ENCODE assay signal across 8 cellular contexts in genomic region chr14:21454843-21455550, GRCh38. TPM values are rescaled to one million over a fixed set of nuclear protein-coding genes. Genes with fewer than 3 reads are reported as not detected.
DNase-seq lines count a peak whose midpoint lies in the region; ATAC-seq and TF ChIP-seq lines count a peak whose summit lies in the region.

No MANE protein-coding gene starts in this region.

- H3K4me3 ChIP-seq in left ventricle myocardium inferior (peak overlapping the region; percentile 94), hepatocyte (peak overlapping the region; percentile 39), skeletal muscle tissue (ENCODE audit: low read length in 3 of 3) (peak overlapping the region; percentile 94 to 97 (median 96))

- 32% methylated on average over 15 of the region's 15 CpGs for WGBS in hepatocyte (ENCODE audit: low lambda C conversion rate, missing lambda C conversion rate)

- no peaks in the 10 kb centered on the region for H3K9me2 ChIP-seq in hepatocyte (replicated peaks; ENCODE audit: insufficient read depth)

- peak overlapping the region; percentile 81 for H3K4me2 ChIP-seq in hepatocyte

- intact Hi-C loops in left ventricle myocardium inferior (cut with micrococcal nuclease): no loop called here
- intact Hi-C loops in cardiac septum (cut with DNase I): no loop called here

- peak overlapping the region; percentile 91 to 95 (median 92) for H3K9ac ChIP-seq in skeletal muscle tissue (ENCODE audit: low read depth in 1 of 3, low read length in 3 of 3)

- H2AFZ ChIP-seq in hepatocyte: peak overlapping the region; percentile 47

- no peak for TF ChIP-seq CTCF in left ventricle myocardium inferior (IDR thresholded peaks at IDR 0.05; ENCODE audit: borderline replicate concordance)
- no peak for TF ChIP-seq CTCF in WTC11 (IDR thresholded peaks at IDR 0.05)
- no peak for TF ChIP-seq CTCF in hepatocyte (IDR thresholded peaks at IDR 0.05; ENCODE audit: poor library complexity)

- CTCF ChIA-PET in WTC11 (lab: Charles Lee): interaction anchor here (1.0 to 2.8 kb wide), 6 partner anchors 13 to 268 kb away, joined by 3 to 37 read pairs (median 6); partner anchors contain the start of gene METTL3

- H3K27ac ChIP-seq in left ventricle myocardium inferior (replicated peaks) (peak overlapping the region; percentile 97), hepatocyte (peak overlapping the region; percentile 84), skeletal muscle tissue (ENCODE audit: low read depth, low read length) (no peak overlapping the region)

- peaks cover 18% of the 10 kb centered on the region for H3K36me3 Mint-ChIP-seq in WTC11

- H3K4me1 Mint-ChIP-seq in WTC11: peaks cover 27% of the 10 kb centered on the region

- peaks cover 53% of the 10 kb centered on the region for H3K79me2 ChIP-seq in hepatocyte

- POLR2A ChIA-PET in WTC11 (lab: Charles Lee): interaction anchor here (0.5 to 2.2 kb wide), 8 partner anchors 10 to 114 kb away, joined by 3 to 41 read pairs (median 4); partner anchors contain the start of genes RAB2B, SALL2, SUPT16H and TOX4

- H4K20me1 ChIP-seq in hepatocyte (ENCODE audit: insufficient read depth, poor library complexity, severe bottlenecking): peaks cover 7% of the 10 kb centered on the region

- DNase-seq in left ventricle myocardium inferior: no peak
- no peak for DNase-seq in cardiac septum (ENCODE audit: low spot score)
- DNase-seq in WTC11 (ENCODE audit: low spot score): no peak
- peak; percentile 26 for DNase-seq in hepatocyte (ENCODE audit: low spot score)
- DNase-seq in ureter (ENCODE audit: low spot score): no peak
- DNase-seq in NCI-H2196 treated with DMSO at 0.1 percent for 48 hours (lab: John Stamatoyannopoulos, UW; ENCODE audit: unreplicated experiment): no peak
- no peak for DNase-seq in cortex of kidney (lab: John Stamatoyannopoulos, UW)

- H3K4me3 Mint-ChIP-seq in WTC11: peak overlapping the region; percentile 94

- peak overlapping the region; percentile 69 for H3K27ac Mint-ChIP-seq in WTC11

- H3K27me3 ChIP-seq in left ventricle myocardium inferior (ENCODE audit: low read depth): no peaks in the 10 kb centered on the region
- H3K27me3 ChIP-seq in hepatocyte: no peaks in the 10 kb centered on the region
- no peaks in the 10 kb centered on the region for H3K27me3 ChIP-seq in skeletal muscle tissue (ENCODE audit: control insufficient read depth in 3 of 3, insufficient read depth in 3 of 3, low read length in 3 of 3)

- H3K27me3 Mint-ChIP-seq in WTC11 (ENCODE audit: low read depth): no peaks in the 10 kb centered on the region

- H3K4me1 ChIP-seq in left ventricle myocardium inferior: peaks cover 33% of the 10 kb centered on the region
- peaks cover 14% of the 10 kb centered on the region for H3K4me1 ChIP-seq in hepatocyte (ENCODE audit: insufficient read depth)
- peaks cover 6 to 8% (median 7%) of the 10 kb centered on the region in 3 donors for H3K4me1 ChIP-seq in skeletal muscle tissue (ENCODE audit: control insufficient read depth in 3 of 3, insufficient read depth in 3 of 3, low read length in 3 of 3)

- H3K36me3 ChIP-seq in left ventricle myocardium inferior (peaks cover 7% of the 10 kb centered on the region), hepatocyte (replicated peaks; ENCODE audit: insufficient read depth, low read depth) (no peaks in the 10 kb centered on the region), skeletal muscle tissue (ENCODE audit: control insufficient read depth in 3 of 3, insufficient read depth in 3 of 3, low read length in 3 of 3) (peaks cover 0 to 4% (median 3%) of the 10 kb centered on the region in 3 donors)

- H3K9me3 ChIP-seq in left ventricle myocardium inferior (replicated peaks) (no peaks in the 10 kb centered on the region), hepatocyte (ENCODE audit: low read depth) (no peaks in the 10 kb centered on the region), skeletal muscle tissue (ENCODE audit: control insufficient read depth in 3 of 3, low read length in 3 of 3) (no peaks in the 10 kb centered on the region)

- ATAC-seq in WTC11: no peak

- no peaks in the 10 kb centered on the region for H3K9me3 Mint-ChIP-seq in WTC11

TF ChIP-seq in WTC11, 78 proteins besides CTCF, POLR2A, EP300 and RAD21 (continues in another document):
- TF ChIP-seq USF1 (CRISPR knock-in tag; IDR thresholded peaks at IDR 0.05) (no peak), HMGA2 (CRISPR knock-in tag; IDR thresholded peaks at IDR 0.05) (no peak), FOXP4 (CRISPR knock-in tag; IDR thresholded peaks at IDR 0.05) (no peak), PREB (CRISPR knock-in tag; IDR thresholded peaks at IDR 0.05; ENCODE audit: borderline replicate concordance) (no peak), PRRX2 (CRISPR knock-in tag; IDR thresholded peaks at IDR 0.05) (no peak), AFF4 (CRISPR knock-in tag; IDR thresholded peaks at IDR 0.05; ENCODE audit: borderline replicate concordance) (no peak), GABPB1 (CRISPR knock-in tag; IDR thresholded peaks at IDR 0.05) (no peak)

RNA-seq across cellular contexts. Expression of gene CHD8, which starts 0.9 kb away (rescaled TPM):
- total RNA-seq in left ventricle myocardium inferior: 27.9 TPM
- total RNA-seq in cardiac septum: 38.3 TPM
- total RNA-seq in WTC11 (2021): 119 to 133 TPM (median 119 TPM) in 3 replicates
- 41.8 and 50.9 TPM in 2 replicates for total RNA-seq in hepatocyte
- polyA plus RNA-seq in hepatocyte: 22.1 and 24.1 TPM in 2 replicates
- 48.0 TPM for total RNA-seq in skeletal muscle tissue
- total RNA-seq in ureter: 116 TPM

RNA-seq across cellular contexts. Expression of gene RAB2B, which starts 21.8 kb away (rescaled TPM):
- total RNA-seq in left ventricle myocardium inferior (15.5 TPM), cardiac septum (22.6 TPM), WTC11 (2021) (29.6 to 33.3 TPM (median 31.7 TPM) in 3 replicates), hepatocyte (20.7 and 23.4 TPM in 2 replicates), skeletal muscle tissue (45.4 TPM), ureter (33.6 TPM)
- 12.8 and 14.7 TPM in 2 replicates for polyA plus RNA-seq in hepatocyte

RNA-seq across cellular contexts. Expression of gene TOX4, which starts 22.0 kb away (rescaled TPM):
- 84.8 TPM for total RNA-seq in left ventricle myocardium inferior
- 75.2 TPM for total RNA-seq in cardiac septum
- 49.1 to 53.0 TPM (median 52.4 TPM) in 3 replicates for total RNA-seq in WTC11 (2021)
- total RNA-seq in hepatocyte: 51.9 and 55.5 TPM in 2 replicates
- 42.5 and 50.8 TPM in 2 replicates for polyA plus RNA-seq in hepatocyte
- 18.8 TPM for total RNA-seq in skeletal muscle tissue
- total RNA-seq in ureter: 77.7 TPM

RNA-seq across cellular contexts. Expression of gene METTL3, which starts 56.1 kb away (rescaled TPM):
- 26.6 TPM for total RNA-seq in left ventricle myocardium inferior
- total RNA-seq in cardiac septum: 28.1 TPM
- total RNA-seq in WTC11 (2021): 87.2 to 93.2 TPM (median 89.5 TPM) in 3 replicates
- total RNA-seq in hepatocyte: 31.9 and 44.1 TPM in 2 replicates
- polyA plus RNA-seq in hepatocyte: 31.9 and 39.0 TPM in 2 replicates
- 73.6 TPM for total RNA-seq in skeletal muscle tissue
- total RNA-seq in ureter: 63.3 TPM

Comparison
In these comparisons a context has a peak if more than half of its experiments do, and no peak if none do; other contexts are left out.
1. H3K4me3 ChIP-seq: peak in every context shown above with its lines; median percentile 96 in skeletal muscle tissue; 94 in left ventricle myocardium inferior; 39 in hepatocyte.